ENCODE assay signal across 14 cellular contexts in genomic region chr4:146585761-146586333, GRCh38. TPM values are rescaled to one million over a fixed set of nuclear protein-coding genes. Genes with fewer than 3 reads are reported as not detected.
DNase-seq lines count a peak whose midpoint lies in the region; ATAC-seq, FAIRE-seq and TF ChIP-seq lines count a peak whose summit lies in the region.
"Had no signal": no experiment of that assay in that cellular context is flagged by ENCODE, and none has a peak within 500 bp of the region (broad histone marks: within the 10 kb centered on the region; RNA-seq: fewer than 3 reads in every experiment).

No MANE protein-coding gene starts in this region.

- H3K27ac ChIP-seq in HCT116 (ENCODE audit: low read depth, low read length), result no peak overlapping the region
- H3K27ac ChIP-seq in kidney (ENCODE audit: low read depth in 2 of 2, low read length in 2 of 2), result no peak overlapping the region
- H3K27ac ChIP-seq: neural progenitor cell, thyroid gland had no signal

- no peak for ATAC-seq in HCT116

- POLR2A ChIA-PET in HCT116 (lab: Charles Lee), result no interaction called here
- POLR2A ChIA-PET in activated CD4-positive, alpha-beta memory T cell treated with anti-CD3 and anti-CD28 coated beads for 36 hours (lab: Charles Lee), result no interaction called here

- no TSS peak for BruUV-seq in HCT116 (replicated peaks; lab: Mats Ljungman, UMichigan)

- no peaks in the 10 kb centered on the region for H3K4me1 ChIP-seq in HCT116 (ENCODE audit: control insufficient read depth in 1 of 2, insufficient read depth in 2 of 2, low read length in 2 of 2)
- H3K4me1 ChIP-seq in kidney (ENCODE audit: control insufficient read depth in 1 of 2, insufficient read depth in 1 of 2, low read depth in 1 of 2, low read length in 2 of 2), result no peaks in the 10 kb centered on the region
- H3K4me1 ChIP-seq: neural progenitor cell, thyroid gland had no signal

- peaks cover 2% of the 10 kb centered on the region for H3K27me3 Mint-ChIP-seq in activated CD4-positive, alpha-beta memory T cell treated with anti-CD3 and anti-CD28 coated beads for 36 hours

- H3K36me3 ChIP-seq in HCT116 (ENCODE audit: control insufficient read depth in 1 of 2, insufficient read depth in 2 of 2, low read length in 2 of 2) (no peaks in the 10 kb centered on the region), kidney (ENCODE audit: control insufficient read depth in 1 of 2, insufficient read depth in 2 of 2, low read length in 2 of 2) (no peaks in the 10 kb centered on the region)
- H3K36me3 ChIP-seq: neural progenitor cell, thyroid gland had no signal

- no peak for TF ChIP-seq CTCF in HCT116 (IDR thresholded peaks at IDR 0.05 in 2 of 3, conservative IDR thresholded peaks at IDR 0.05 in 1 of 3; ENCODE audit: borderline replicate concordance in 1 of 3, insufficient read depth in 1 of 3, low read depth in 2 of 3, low read length in 2 of 3)
- TF ChIP-seq CTCF in fibroblast of mammary gland (conservative IDR thresholded peaks at IDR 0.05; ENCODE audit: control insufficient read depth, insufficient read depth, low read depth, low read length), result no peak
- TF ChIP-seq CTCF in kidney (IDR thresholded peaks at IDR 0.05; ENCODE audit: borderline replicate concordance, extremely low read depth, insufficient read depth), result no peak

- CTCF ChIA-PET in HCT116 (lab: Charles Lee), result no interaction called here
- CTCF ChIA-PET in activated CD4-positive, alpha-beta memory T cell treated with anti-CD3 and anti-CD28 coated beads for 36 hours (lab: Charles Lee), result interaction anchor here (0.9 kb wide), 1 partner anchor 196 kb away, joined by 3 read pairs; no protein-coding TSS in a partner anchor

- no peak for TF ChIP-seq RAD21 in HCT116 (IDR thresholded peaks at IDR 0.05; ENCODE audit: low read depth)

- intact Hi-C loops in HCT116 (cut with micrococcal nuclease), result no loop called here
- intact Hi-C loops in activated CD4-positive, alpha-beta memory T cell treated with anti-CD3 and anti-CD28 coated beads for 36 hours (cut with micrococcal nuclease), result no loop called here
- intact Hi-C loops in kidney (cut with DNase I), result no loop called here

- no peaks in the 10 kb centered on the region for H3K4me1 Mint-ChIP-seq in activated CD4-positive, alpha-beta memory T cell treated with anti-CD3 and anti-CD28 coated beads for 36 hours (ENCODE audit: low read depth)
- H3K4me1 Mint-ChIP-seq: neural progenitor cell had no signal

- TF ChIP-seq POLR2A in HCT116 (IDR thresholded peaks at IDR 0.05; ENCODE audit: borderline replicate concordance, extremely low read depth, insufficient read depth, insufficient read length), result no peak

- no peaks in the 10 kb centered on the region for H3K9me3 Mint-ChIP-seq in activated CD4-positive, alpha-beta memory T cell treated with anti-CD3 and anti-CD28 coated beads for 36 hours
- H3K9me3 Mint-ChIP-seq: neural progenitor cell had no signal

- no peak for DNase-seq in HCT116 (ENCODE audit: low read depth, low spot score)
- peak; percentile 27 for DNase-seq in SIG-M5 (lab: John Stamatoyannopoulos, UW)
- peak; percentile 66 for DNase-seq in fibroblast of mammary gland (ENCODE audit: low read depth)
- DNase-seq in stromal cell of bone marrow (ENCODE audit: low read depth), result peak; percentile 25
- no peak for DNase-seq in activated CD4-positive, alpha-beta memory T cell treated with anti-CD3 and anti-CD28 coated beads for 36 hours
- DNase-seq in NCI-H524 (lab: John Stamatoyannopoulos, UW), result no peak
- DNase-seq in DMS79 (lab: John Stamatoyannopoulos, UW), result no peak
- DNase-seq in kidney, result no peak
- DNase-seq: activated CD4-positive, alpha-beta T cell treated with anti-CD3 and anti-CD28 coated beads for 4 hours; left cardiac atrium; NCI-H1436; NCI-H774; thyroid gland had no signal

- no peak overlapping the region for H3K4me2 ChIP-seq in HCT116 (ENCODE audit: low read length)
- H3K4me2 ChIP-seq: neural progenitor cell had no signal

- H3K9me3 ChIP-seq in HCT116 (ENCODE audit: control insufficient read depth in 1 of 2, insufficient read depth in 1 of 2, low read depth in 1 of 2, low read length in 2 of 2), result no peaks in the 10 kb centered on the region
- peaks cover 0 to 6% of the 10 kb centered on the region in 2 donors for H3K9me3 ChIP-seq in kidney (ENCODE audit: control insufficient read depth in 1 of 2, low read length in 2 of 2)
- H3K9me3 ChIP-seq: thyroid gland had no signal

- no peak overlapping the region for H3K4me3 ChIP-seq in HCT116 (replicated peaks in 1 of 2; ENCODE audit: low read depth in 1 of 2, low read length in 2 of 2)
- H3K4me3 ChIP-seq in fibroblast of mammary gland (ENCODE audit: control insufficient read depth, low read depth, low read length), result no peak overlapping the region
- no peak overlapping the region for H3K4me3 ChIP-seq in kidney (ENCODE audit: low read length in 2 of 2)
- H3K4me3 ChIP-seq: neural progenitor cell, thyroid gland had no signal

- H3K36me3 Mint-ChIP-seq in activated CD4-positive, alpha-beta memory T cell treated with anti-CD3 and anti-CD28 coated beads for 36 hours, result no peaks in the 10 kb centered on the region
- H3K36me3 Mint-ChIP-seq: neural progenitor cell had no signal

- no peak overlapping the region for H3K27ac Mint-ChIP-seq in activated CD4-positive, alpha-beta memory T cell treated with anti-CD3 and anti-CD28 coated beads for 36 hours
- H3K27ac Mint-ChIP-seq: neural progenitor cell had no signal

- H3K9ac ChIP-seq in HCT116 (ENCODE audit: low read length), result no peak overlapping the region
- H3K9ac ChIP-seq in kidney (ENCODE audit: low read length in 2 of 2), result no peak overlapping the region
- H3K9ac ChIP-seq: neural progenitor cell had no signal

- no peak for FAIRE-seq in kidney (lab: Jason Lieb, UNC)

- peaks cover 8% of the 10 kb centered on the region; the same call in 1 of the 2 replicates for H3K27me3 ChIP-seq in HCT116 (ENCODE audit: insufficient read depth, low read length)
- H3K27me3 ChIP-seq: thyroid gland had no signal

- H3K9me2 ChIP-seq in HCT116 (ENCODE audit: insufficient read depth), result no peaks in the 10 kb centered on the region

- H4K20me1 ChIP-seq in HCT116 (ENCODE audit: insufficient read depth), result no peaks in the 10 kb centered on the region

- H3K4me3 Mint-ChIP-seq in activated CD4-positive, alpha-beta memory T cell treated with anti-CD3 and anti-CD28 coated beads for 36 hours, result no peak overlapping the region
- H3K4me3 Mint-ChIP-seq: neural progenitor cell had no signal

- RAD21 ChIA-PET in HCT116 (lab: Charles Lee; ENCODE audit: low non-redundant PET in 1 of 2, low total read pairs in 2 of 2, uncharacterized antibody in 2 of 2, unreplicated experiment in 2 of 2), result no interaction called here

- H3K79me2 ChIP-seq in HCT116 (ENCODE audit: insufficient read depth, low read length), result no peaks in the 10 kb centered on the region

- H2AFZ ChIP-seq in HCT116 (ENCODE audit: low read depth, low read length, poor library complexity, severe bottlenecking), result no peak overlapping the region
- H2AFZ ChIP-seq: neural progenitor cell had no signal

TF ChIP-seq in HCT116, 20 proteins besides CTCF, POLR2A, EP300 and RAD21:
- TF ChIP-seq ZNF274 (IDR thresholded peaks at IDR 0.05; ENCODE audit: low read depth, low read length) (no peak), CEBPB (IDR thresholded peaks at IDR 0.05; ENCODE audit: low read depth) (0 out of 2 replicates have a peak, but pooled peaks have one; percentile 44)

RNA-seq across cellular contexts. Expression of gene POU4F2, which starts 52.8 kb away (rescaled TPM):
- not detected for total RNA-seq in HCT116 (2021; ENCODE audit: unreplicated experiment)
- polyA plus RNA-seq in HCT116 (2012), result not detected in 2 replicates
- total RNA-seq in activated CD4-positive, alpha-beta memory T cell treated with anti-CD3 and anti-CD28 coated beads for 36 hours, result not detected
- total RNA-seq in kidney, result not detected
- polyA plus RNA-seq in kidney (ENCODE audit: insufficient read depth, low read depth, low replicate concordance), result not detected
- total RNA-seq: left cardiac atrium, thyroid gland had no signal

Comparison
In these comparisons a context has a peak if more than half of its experiments do, and no peak if none do; other contexts are left out.
1. DNase-seq: peak in SIG-M5 (single experiment), fibroblast of mammary gland (single experiment) and stromal cell of bone marrow (single experiment); none in HCT116 (single experiment), activated CD4-positive, alpha-beta memory T cell treated with anti-CD3 and anti-CD28 coated beads for 36 hours (single experiment), NCI-H524 (0 of 2), DMS79 (single experiment) and kidney (single experiment).